12 cellular contexts compared by ENCODE assay signal in the genomic region with DNA sequence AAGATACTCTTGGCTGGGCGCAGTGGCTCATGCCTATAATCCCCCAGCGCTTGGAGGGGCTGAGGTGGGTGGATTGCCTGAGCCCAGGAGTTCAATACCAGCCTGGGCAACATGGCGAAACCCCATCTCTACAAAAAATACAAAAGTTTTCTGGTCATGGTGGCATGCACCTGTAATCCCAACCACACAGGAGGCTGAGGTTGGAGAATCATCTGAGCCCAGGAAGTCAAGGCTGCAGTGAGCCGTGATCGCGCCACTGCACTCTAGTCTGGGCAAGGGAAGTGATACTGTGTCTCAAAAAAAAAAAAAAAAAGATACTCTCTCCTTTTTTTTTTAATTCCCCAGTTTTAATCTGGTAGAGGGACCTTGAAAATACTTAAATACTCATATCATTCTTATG. TPM values are rescaled to one million over a fixed set of nuclear protein-coding genes. Genes with fewer than 3 reads are reported as not detected.
DNase-seq lines count a peak whose midpoint lies in the region; ATAC-seq and TF ChIP-seq lines count a peak whose summit lies in the region.
"Had no signal": no experiment of that assay in that cellular context is flagged by ENCODE, and none has a peak within 500 bp of the region (broad histone marks: within the 10 kb centered on the region; RNA-seq: fewer than 3 reads in every experiment).

No MANE protein-coding gene starts in this region.

- peak overlapping the region; percentile 9 for H3K27ac Mint-ChIP-seq in activated T-helper 1 cell treated with anti-CD3 and anti-CD28 coated beads, Interleukin-12 subunit alpha, Interleukin-12 subunit beta, Interleukin-2, Interleukin-4 antibody, amounts not matched to agents 30 ng/mL and 10 ng/mL and 1 ng/mL, durations not matched to agents 14 hours and 24 hours and 36 hours
- H3K27ac Mint-ChIP-seq in endothelial cell (ENCODE audit: unreplicated experiment): no peak overlapping the region
- H3K27ac Mint-ChIP-seq: activated naive CD8-positive, alpha-beta T cell had no signal

- intact Hi-C loops in activated T-helper 1 cell treated with anti-CD3 and anti-CD28 coated beads, Interleukin-12 subunit alpha, Interleukin-12 subunit beta, Interleukin-2, Interleukin-4 antibody, amounts not matched to agents 30 ng/mL and 10 ng/mL and 1 ng/mL, durations not matched to agents 14 hours and 24 hours and 36 hours (cut with micrococcal nuclease): loop anchor here (1.0 to 5.0 kb wide), 5 partner anchors 15 to 127 kb away; a partner anchor contains a TSS

- no peak for DNase-seq in activated T-helper 1 cell treated with anti-CD3 and anti-CD28 coated beads, Interleukin-12 subunit alpha, Interleukin-12 subunit beta, Interleukin-2, Interleukin-4 antibody, amounts not matched to agents 30 ng/mL and 10 ng/mL and 1 ng/mL, durations not matched to agents 14 hours and 24 hours and 36 hours (ENCODE audit: low spot score)
- DNase-seq in NCI-H2171 (lab: John Stamatoyannopoulos, UW) (no peak), endothelial cell (ENCODE audit: low spot score) (no peak), NCI-H2029 treated with DMSO at 0.1 percent for 48 hours (lab: John Stamatoyannopoulos, UW) (no peak)
- DNase-seq: DMS79, NCI-H1694 had no signal

- peaks cover 3% of the 10 kb centered on the region for H3K27me3 Mint-ChIP-seq in activated T-helper 1 cell treated with anti-CD3 and anti-CD28 coated beads, Interleukin-12 subunit alpha, Interleukin-12 subunit beta, Interleukin-2, Interleukin-4 antibody, amounts not matched to agents 30 ng/mL and 10 ng/mL and 1 ng/mL, durations not matched to agents 14 hours and 24 hours and 36 hours (ENCODE audit: insufficient read depth)
- H3K27me3 Mint-ChIP-seq in endothelial cell (ENCODE audit: unreplicated experiment): peaks cover 2% of the 10 kb centered on the region
- H3K27me3 Mint-ChIP-seq: activated naive CD8-positive, alpha-beta T cell had no signal

- H3K36me3 Mint-ChIP-seq in activated T-helper 1 cell treated with anti-CD3 and anti-CD28 coated beads, Interleukin-12 subunit alpha, Interleukin-12 subunit beta, Interleukin-2, Interleukin-4 antibody, amounts not matched to agents 30 ng/mL and 10 ng/mL and 1 ng/mL, durations not matched to agents 14 hours and 24 hours and 36 hours (ENCODE audit: low read depth): peaks cover 19% of the 10 kb centered on the region
- peaks cover 3% of the 10 kb centered on the region for H3K36me3 Mint-ChIP-seq in endothelial cell (ENCODE audit: low read depth, unreplicated experiment)

- no peak overlapping the region for H3K4me3 Mint-ChIP-seq in activated T-helper 1 cell treated with anti-CD3 and anti-CD28 coated beads, Interleukin-12 subunit alpha, Interleukin-12 subunit beta, Interleukin-2, Interleukin-4 antibody, amounts not matched to agents 30 ng/mL and 10 ng/mL and 1 ng/mL, durations not matched to agents 14 hours and 24 hours and 36 hours
- H3K4me3 Mint-ChIP-seq in endothelial cell (ENCODE audit: unreplicated experiment): no peak overlapping the region

- peaks cover 67% of the 10 kb centered on the region for H3K4me1 Mint-ChIP-seq in activated T-helper 1 cell treated with anti-CD3 and anti-CD28 coated beads, Interleukin-12 subunit alpha, Interleukin-12 subunit beta, Interleukin-2, Interleukin-4 antibody, amounts not matched to agents 30 ng/mL and 10 ng/mL and 1 ng/mL, durations not matched to agents 14 hours and 24 hours and 36 hours (ENCODE audit: low read depth)
- peaks cover 14% of the 10 kb centered on the region for H3K4me1 Mint-ChIP-seq in endothelial cell (ENCODE audit: unreplicated experiment)

- ATAC-seq in GM18511 (IDR thresholded peaks at IDR 0.05; ENCODE audit: unreplicated experiment) (peak; percentile 68), GM21367 (IDR thresholded peaks at IDR 0.05; ENCODE audit: unreplicated experiment) (peak; percentile 43), HG03139 (IDR thresholded peaks at IDR 0.05; ENCODE audit: unreplicated experiment) (peak; percentile 53), GM18519 (IDR thresholded peaks at IDR 0.05; ENCODE audit: low FRiP score, unreplicated experiment) (no peak)

- TF ChIP-seq CTCF in endothelial cell (IDR thresholded peaks at IDR 0.05; ENCODE audit: unreplicated experiment): no peak

- H3K9me3 Mint-ChIP-seq in activated T-helper 1 cell treated with anti-CD3 and anti-CD28 coated beads, Interleukin-12 subunit alpha, Interleukin-12 subunit beta, Interleukin-2, Interleukin-4 antibody, amounts not matched to agents 30 ng/mL and 10 ng/mL and 1 ng/mL, durations not matched to agents 14 hours and 24 hours and 36 hours: no peaks in the 10 kb centered on the region
- H3K9me3 Mint-ChIP-seq in endothelial cell (ENCODE audit: unreplicated experiment): peaks cover 5% of the 10 kb centered on the region
- H3K9me3 Mint-ChIP-seq: T-helper 1 cell treated with Interleukin-12 subunit alpha and Interleukin-12 subunit beta and Interleukin-4 antibody, amounts not matched to agents 30 μg/mL and 1 μg/mL, for 36 hours had no signal

RNA-seq across cellular contexts. Expression of a gene that starts 15.0 kb away (rescaled TPM):
- 21.4 and 21.5 TPM in 2 replicates for total RNA-seq in activated T-helper 1 cell treated with anti-CD3 and anti-CD28 coated beads, Interleukin-12 subunit alpha, Interleukin-12 subunit beta, Interleukin-2, Interleukin-4 antibody, amounts not matched to agents 30 ng/mL and 10 ng/mL and 1 ng/mL, durations not matched to agents 14 hours and 24 hours and 36 hours
- total RNA-seq in endothelial cell (ENCODE audit: unreplicated experiment): 7.0 TPM
